ENCODE assay signal across 18 cellular contexts in the genomic region with DNA sequence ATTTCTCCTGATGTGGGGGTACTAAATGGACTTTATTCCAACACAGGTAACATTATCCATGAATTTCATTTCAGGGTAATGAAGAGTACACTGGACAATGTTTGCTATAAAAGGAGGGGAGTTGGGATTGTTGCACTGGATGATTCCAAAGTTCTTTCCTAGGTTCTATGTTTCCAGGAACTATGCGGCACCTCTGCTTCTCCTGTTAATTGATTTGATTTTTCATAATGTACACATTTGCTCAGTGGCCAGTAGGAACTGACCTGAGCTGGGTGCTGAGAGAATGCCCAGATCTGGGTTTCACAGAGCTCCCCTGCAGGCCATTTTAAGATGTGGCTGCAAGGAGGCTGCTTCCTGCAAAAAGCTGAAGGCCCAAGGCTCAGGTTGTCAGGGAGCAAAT.
A peak's percentile ranks its signal among the peaks of the same experiment; 100 is the strongest.
DNase-seq lines count a peak whose midpoint lies in the region; ATAC-seq and TF ChIP-seq lines count a peak whose summit lies in the region.
"Had no signal": no experiment of that assay in that cellular context is flagged by ENCODE, and none has a peak within 500 bp of the region (broad histone marks: within the 10 kb centered on the region; RNA-seq: fewer than 3 reads in every experiment).

No MANE protein-coding gene starts in this region.

- H3K36me3 Mint-ChIP-seq in HFFc6 (ENCODE audit: low read depth): no peaks in the 10 kb centered on the region
- no peaks in the 10 kb centered on the region for H3K36me3 Mint-ChIP-seq in endodermal cell (ENCODE audit: low read depth)

- peak; percentile 2 for DNase-seq in D341Med (ENCODE audit: low spot score)
- peak; percentile 5 for DNase-seq in HFFc6
- no peak for DNase-seq in endodermal cell
- DNase-seq in mucosa of gallbladder (ENCODE audit: low spot score): peak; percentile 13
- DNase-seq in omental fat pad (ENCODE audit: low spot score): no peak
- DNase-seq in NCI-H1417 treated with DMSO at 0.1 percent for 48 hours (lab: John Stamatoyannopoulos, UW): no peak
- no peak for DNase-seq in NCI-H2107 treated with DMSO at 0.1 percent for 48 hours (lab: John Stamatoyannopoulos, UW; ENCODE audit: unreplicated experiment)
- DNase-seq: DMS 273 treated with DMSO at 0.1 percent for 48 hours, DND-41, H7, IMR-90, NCI-H1092, NCI-H2081 treated with DMSO at 0.1 percent for 48 hours, NCI-H510A, PC-3, RPMI8226, SHP77 treated with DMSO at 0.1 percent for 48 hours, SK-N-SH had no signal

- TF ChIP-seq CTCF in HFFc6 (IDR thresholded peaks at IDR 0.05) (no peak; the same call in 1 of the 2 replicates), endodermal cell (conservative IDR thresholded peaks at IDR 0.05) (peak; percentile 50), omental fat pad (IDR thresholded peaks at IDR 0.05) (no peak)

- no peaks in the 10 kb centered on the region for H3K9me3 ChIP-seq in endodermal cell (ENCODE audit: control insufficient read depth, low read length)
- H3K9me3 ChIP-seq: SK-N-SH had no signal

- H3K4me3 ChIP-seq in endodermal cell (ENCODE audit: low read length): no peak overlapping the region

- no peaks in the 10 kb centered on the region for H3K4me1 ChIP-seq in endodermal cell (ENCODE audit: control insufficient read depth, insufficient read depth, low read length)

- H3K9me3 Mint-ChIP-seq in HFFc6 (no peaks in the 10 kb centered on the region; the same call in 1 of the 2 replicates), endodermal cell (no peaks in the 10 kb centered on the region)

- H3K4me3 Mint-ChIP-seq in HFFc6 (no peak overlapping the region), endodermal cell (no peak overlapping the region)

- H3K4me1 Mint-ChIP-seq in HFFc6 (ENCODE audit: low read depth) (peaks cover 16% of the 10 kb centered on the region), endodermal cell (no peaks in the 10 kb centered on the region)

- H3K9ac ChIP-seq in endodermal cell (ENCODE audit: extremely low read depth, low read length, poor library complexity, severe bottlenecking): no peak overlapping the region
- H3K9ac ChIP-seq: SK-N-SH had no signal

- 100% methylated on average over 1 of the region's 1 CpG; no CpG with 5 or more reads in 1 of the 2 experiments for WGBS in endodermal cell (ENCODE audit: insufficient coverage in 1 of 2, insufficient read length in 1 of 2), 2 experiments

- no peaks in the 10 kb centered on the region for H3K27me3 ChIP-seq in endodermal cell (ENCODE audit: control insufficient read depth, insufficient read depth, low read length, poor library complexity, severe bottlenecking)

- ATAC-seq in omental fat pad (ENCODE audit: low FRiP score): no peak
- ATAC-seq: PC-3 had no signal

- H3K27me3 Mint-ChIP-seq in HFFc6 (ENCODE audit: insufficient read depth) (peaks cover 31% of the 10 kb centered on the region), endodermal cell (ENCODE audit: insufficient read depth) (no peaks in the 10 kb centered on the region)

- H3K27ac ChIP-seq in endodermal cell (ENCODE audit: low read depth, low read length): no peak overlapping the region

- H3K36me3 ChIP-seq in endodermal cell (ENCODE audit: control insufficient read depth, insufficient read depth, low read length): no peaks in the 10 kb centered on the region

- H3K27ac Mint-ChIP-seq in HFFc6 (no peak overlapping the region), endodermal cell (no peak overlapping the region)

Comparison
In these comparisons a context has a peak if more than half of its experiments do, and no peak if none do; other contexts are left out.
1. DNase-seq: peak in D341Med (single experiment), HFFc6 (single experiment) and mucosa of gallbladder (single experiment); none in endodermal cell (single experiment), omental fat pad (single experiment), NCI-H1417 treated with DMSO at 0.1 percent for 48 hours (single experiment) and NCI-H2107 treated with DMSO at 0.1 percent for 48 hours (single experiment).